8 cellular contexts compared by ENCODE assay signal in the genomic region with DNA sequence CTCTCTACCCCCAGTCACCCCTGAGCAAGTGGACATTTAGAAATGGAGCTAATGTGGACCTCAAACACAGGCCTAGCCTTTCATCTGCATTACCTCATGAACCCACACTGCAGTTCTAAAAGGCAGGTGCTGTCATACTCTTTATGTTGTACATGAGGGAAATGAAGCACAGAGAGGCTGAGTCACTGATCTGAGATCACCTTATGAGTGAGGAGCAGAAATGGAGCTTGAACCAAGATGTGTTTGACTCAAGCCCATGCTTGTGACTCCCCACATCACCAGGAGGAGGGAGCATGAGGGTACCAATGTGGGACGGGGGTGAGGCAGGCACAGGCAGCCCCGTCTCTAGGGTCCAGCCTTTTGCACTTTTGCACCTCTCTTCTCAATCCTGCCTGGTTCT.
"Had no signal": no experiment of that assay in that cellular context is flagged by ENCODE, and none has a peak within 500 bp of the region (broad histone marks: within the 10 kb centered on the region; RNA-seq: fewer than 3 reads in every experiment).

No MANE protein-coding gene starts in this region.

- H3K36me3 ChIP-seq: heart right ventricle, thyroid gland had no signal

- H3K27ac ChIP-seq: heart right ventricle, parathyroid adenoma, skin epidermis, thyroid gland had no signal

- H3K9me3 ChIP-seq: heart right ventricle, thyroid gland had no signal

- H3K9ac ChIP-seq: parathyroid adenoma had no signal

- H3K4me1 ChIP-seq: heart right ventricle, parathyroid adenoma, thyroid gland had no signal

- H2AFZ ChIP-seq: parathyroid adenoma had no signal

- H3K4me3 ChIP-seq: heart right ventricle, skin epidermis, thyroid gland had no signal

- DNase-seq: activated effector memory CD4-positive, alpha-beta T cell treated with Interleukin-2 at 50 U/mL for 16 hours; amygdala; heart right ventricle; islet precursor cell; nephron progenitor cell; thyroid gland had no signal

- H3K27me3 ChIP-seq: thyroid gland had no signal

- H3K79me2 ChIP-seq: parathyroid adenoma had no signal

- ATAC-seq: heart right ventricle had no signal
